10 cellular contexts compared by ENCODE assay signal in genomic region chr14:55386037-55386798, GRCh38.
DNase-seq lines count a peak whose midpoint lies in the region; TF ChIP-seq lines count a peak whose summit lies in the region.
"Had no signal": no experiment of that assay in that cellular context is flagged by ENCODE, and none has a peak within 500 bp of the region (broad histone marks: within the 10 kb centered on the region; RNA-seq: fewer than 3 reads in every experiment).

No MANE protein-coding gene starts in this region.

- H3K4me3 Mint-ChIP-seq in stimulated activated naive CD8-positive, alpha-beta T cell treated with anti-CD3 and anti-CD28 coated beads, Interleukin-15, Interleukin-2, amounts not matched to agents 100 ng/mL and 50 ng/mL, for 24 hours, result peak overlapping the region; percentile 49

- TF ChIP-seq POLR2A in erythroblast (IDR thresholded peaks at IDR 0.05; ENCODE audit: low read length), result no peak

- peaks cover 52% of the 10 kb centered on the region for H3K4me1 Mint-ChIP-seq in stimulated activated naive CD8-positive, alpha-beta T cell treated with anti-CD3 and anti-CD28 coated beads, Interleukin-15, Interleukin-2, amounts not matched to agents 100 ng/mL and 50 ng/mL, for 24 hours (ENCODE audit: low read depth)

- H3K9me3 Mint-ChIP-seq in stimulated activated naive CD8-positive, alpha-beta T cell treated with anti-CD3 and anti-CD28 coated beads, Interleukin-15, Interleukin-2, amounts not matched to agents 100 ng/mL and 50 ng/mL, for 24 hours, result no peaks in the 10 kb centered on the region

- peaks cover 76% of the 10 kb centered on the region for H3K36me3 Mint-ChIP-seq in stimulated activated naive CD8-positive, alpha-beta T cell treated with anti-CD3 and anti-CD28 coated beads, Interleukin-15, Interleukin-2, amounts not matched to agents 100 ng/mL and 50 ng/mL, for 24 hours (ENCODE audit: low read depth)

- H3K27me3 Mint-ChIP-seq in stimulated activated naive CD8-positive, alpha-beta T cell treated with anti-CD3 and anti-CD28 coated beads, Interleukin-15, Interleukin-2, amounts not matched to agents 100 ng/mL and 50 ng/mL, for 24 hours, result no peaks in the 10 kb centered on the region

- DNase-seq in activated CD4-positive, alpha-beta T cell treated with anti-CD3 and anti-CD28 coated beads for 4 hours, result peak; percentile 11 to 19
- DNase-seq in activated CD4-positive, alpha-beta T cell treated with anti-CD3 and anti-CD28 coated beads, Interleukin-2, amount 50 U/mL, for 1 hour, result no peak
- peak; percentile 27 for DNase-seq in activated CD4-positive, alpha-beta T cell treated with anti-CD3 and anti-CD28 coated beads for 48 hours
- peak; percentile 76 to 78 for DNase-seq in erythroblast (lab: John Stamatoyannopoulos, UW)
- no peak for DNase-seq in activated gamma-delta T cell treated with Interleukin-2 at 50 U/mL for 16 hours
- DNase-seq in NCI-H82 (lab: John Stamatoyannopoulos, UW), result no peak
- no peak for DNase-seq in NCI-H2029 (lab: John Stamatoyannopoulos, UW)
- DNase-seq: mammary epithelial cell, NCI-H1105 treated with DMSO at 0.1 percent for 48 hours had no signal

- peak overlapping the region; percentile 94 for H3K27ac Mint-ChIP-seq in stimulated activated naive CD8-positive, alpha-beta T cell treated with anti-CD3 and anti-CD28 coated beads, Interleukin-15, Interleukin-2, amounts not matched to agents 100 ng/mL and 50 ng/mL, for 24 hours

Comparison
In these comparisons a context has a peak if more than half of its experiments do, and no peak if none do; other contexts are left out.
1. DNase-seq: peak in activated CD4-positive, alpha-beta T cell treated with anti-CD3 and anti-CD28 coated beads for 4 hours (2 of 2), activated CD4-positive, alpha-beta T cell treated with anti-CD3 and anti-CD28 coated beads for 48 hours (single experiment) and erythroblast (2 of 2); none in activated CD4-positive, alpha-beta T cell treated with anti-CD3 and anti-CD28 coated beads, Interleukin-2, amount 50 U/mL, for 1 hour (single experiment), activated gamma-delta T cell treated with Interleukin-2 at 50 U/mL for 16 hours (single experiment), NCI-H82 (single experiment) and NCI-H2029 (single experiment).